Comparison of ENCODE assay signal across 8 cellular contexts in genomic region chr17:47821424-47822379, GRCh38. TPM values are rescaled to one million over a fixed set of nuclear protein-coding genes. Genes with fewer than 3 reads are reported as not detected.
DNase-seq lines count a peak whose midpoint lies in the region; ATAC-seq and FAIRE-seq lines count a peak whose summit lies in the region.

Gene OSBPL7 (minus strand): TSS chr17:47821794. CDS start chr17:47820278, 1,516 bp downstream.

- DNase-seq in HT-29 (ENCODE audit: low spot score) (peak; percentile 77), NT2/D1 (ENCODE audit: low read depth, low spot score) (peak; percentile 51), midbrain (lab: John Stamatoyannopoulos, UW) (peak; percentile 83)
- DNase-seq in activated CD8-positive, alpha-beta memory T cell treated with anti-CD3 and anti-CD28 coated beads, Interleukin-2, amount 10 ng/mL, durations not matched to agents 7 days and 5 days: peak; percentile 91
- peak; percentile 56 to 66 for DNase-seq in stimulated activated CD8-positive, alpha-beta memory T cell treated with anti-CD3 and anti-CD28 coated beads, Interleukin-2, amount 100 ng/mL, for 1 hour (ENCODE audit: low read depth in 2 of 2)

- peaks cover 67% of the 10 kb centered on the region for H3K36me3 ChIP-seq in BLaER1
- peaks cover 57% of the 10 kb centered on the region for H3K36me3 ChIP-seq in NT2/D1 (ENCODE audit: insufficient read depth, insufficient read length, low read length)

- peak within 1 kb of the TSS; percentile 81 for H3K27ac ChIP-seq in BLaER1

- peaks cover 27% of the 10 kb centered on the region for H3K4me1 Mint-ChIP-seq in activated CD8-positive, alpha-beta memory T cell treated with anti-CD3 and anti-CD28 coated beads, Interleukin-2, amount 10 ng/mL, durations not matched to agents 7 days and 5 days

- peak; percentile 86 for ATAC-seq in GM19328 (IDR thresholded peaks at IDR 0.05; ENCODE audit: unreplicated experiment)
- peak; percentile 97 for ATAC-seq in activated CD8-positive, alpha-beta memory T cell treated with anti-CD3 and anti-CD28 coated beads, Interleukin-2, amount 10 ng/mL, durations not matched to agents 7 days and 5 days

- peak within 1 kb of the TSS; percentile 83 for H3K27ac Mint-ChIP-seq in activated CD8-positive, alpha-beta memory T cell treated with anti-CD3 and anti-CD28 coated beads, Interleukin-2, amount 10 ng/mL, durations not matched to agents 7 days and 5 days

- CTCF ChIA-PET in activated CD8-positive, alpha-beta memory T cell treated with anti-CD3 and anti-CD28 coated beads, Interleukin-2, amount 10 ng/mL, durations not matched to agents 7 days and 5 days (lab: Charles Lee): interaction anchor here (0.7 to 2.9 kb wide), 17 partner anchors 9 to 196 kb away, joined by 3 to 17 read pairs (median 3); partner anchors contain the start of genes LRRC46, MRPL10 and SCRN2

- peak; percentile 31 for FAIRE-seq in endometrium (lab: Jason Lieb, UNC)

- no peaks in the 10 kb centered on the region; the same call in 1 of the 2 replicates for H4K20me1 ChIP-seq in BLaER1

- H3K27me3 Mint-ChIP-seq in activated CD8-positive, alpha-beta memory T cell treated with anti-CD3 and anti-CD28 coated beads, Interleukin-2, amount 10 ng/mL, durations not matched to agents 7 days and 5 days: no peaks in the 10 kb centered on the region

- H3K9me3 ChIP-seq in BLaER1 (no peaks in the 10 kb centered on the region), NT2/D1 (ENCODE audit: insufficient read depth, low read length) (no peaks in the 10 kb centered on the region)

- H3K9me3 Mint-ChIP-seq in activated CD8-positive, alpha-beta memory T cell treated with anti-CD3 and anti-CD28 coated beads, Interleukin-2, amount 10 ng/mL, durations not matched to agents 7 days and 5 days (ENCODE audit: low read depth): no peaks in the 10 kb centered on the region

- H3K4me1 ChIP-seq in BLaER1 (peaks cover 26% of the 10 kb centered on the region), NT2/D1 (ENCODE audit: insufficient read depth, insufficient read length) (peaks cover 4% of the 10 kb centered on the region)

- peak within 1 kb of the TSS; percentile 96 for H3K4me3 Mint-ChIP-seq in activated CD8-positive, alpha-beta memory T cell treated with anti-CD3 and anti-CD28 coated beads, Interleukin-2, amount 10 ng/mL, durations not matched to agents 7 days and 5 days

- H3K36me3 Mint-ChIP-seq in activated CD8-positive, alpha-beta memory T cell treated with anti-CD3 and anti-CD28 coated beads, Interleukin-2, amount 10 ng/mL, durations not matched to agents 7 days and 5 days: peaks cover 28% of the 10 kb centered on the region

- H3K9ac ChIP-seq in BLaER1 (peak within 1 kb of the TSS; percentile 85), NT2/D1 (ENCODE audit: insufficient read length, low read depth) (peak within 1 kb of the TSS; percentile 74)

- H3K4me3 ChIP-seq in BLaER1 (peak within 1 kb of the TSS; percentile 88), NT2/D1 (ENCODE audit: insufficient read length, low read depth) (peak within 1 kb of the TSS; percentile 59)

- H3K27me3 ChIP-seq in BLaER1 (no peaks in the 10 kb centered on the region), NT2/D1 (ENCODE audit: insufficient read depth, insufficient read length) (no peaks in the 10 kb centered on the region)

- peak within 1 kb of the TSS; percentile 91 for H3K4me2 ChIP-seq in BLaER1

RNA-seq across cellular contexts. Expression of gene OSBPL7, which starts in this region (rescaled TPM):
- 18.7 and 21.6 TPM in 2 replicates for total RNA-seq in HT-29 (2014; rRNA removed; shearing (Covaris generic))
- 10 to 100 TPM; 30.3 to 47.8 TPM for total RNA-seq in activated CD8-positive, alpha-beta memory T cell treated with anti-CD3 and anti-CD28 coated beads, Interleukin-2, amount 10 ng/mL, durations not matched to agents 7 days and 5 days

Comparison
In these comparisons a context has a peak if more than half of its experiments do, and no peak if none do; other contexts are left out.
1. Peak in every context shown above with its lines: DNase-seq, ATAC-seq, H3K4me3 ChIP-seq and H3K27ac ChIP-seq.